Comparison of ENCODE assay signal across 8 cellular contexts in genomic region chr2:42567806-42568429, GRCh38. TPM values are rescaled to one million over a fixed set of nuclear protein-coding genes. Genes with fewer than 3 reads are reported as not detected.
A peak's percentile ranks its signal among the peaks of the same experiment; 100 is the strongest.
DNase-seq lines count a peak whose midpoint lies in the region; ATAC-seq and TF ChIP-seq lines count a peak whose summit lies in the region.

No MANE protein-coding gene starts in this region.

- intact Hi-C loops in mammary epithelial cell (cut with micrococcal nuclease) (no loop called here), right lobe of liver (cut with DNase I) (no loop called here)

- H2AFZ ChIP-seq in mammary epithelial cell (ENCODE audit: low read depth, low read length): peak overlapping the region; percentile 79

- no TSS peak for BruUV-seq in mammary epithelial cell (replicated peaks; lab: Mats Ljungman, UMichigan)

- dilution Hi-C loops in mammary epithelial cell (cut with HindIII; ENCODE audit: low sequenced_read_pairs): loop anchor here (5.0 to 10.0 kb wide), 2 partner anchors 71 to 97 kb away; no protein-coding TSS in a partner anchor

- DNase-seq in 8988T (peak; percentile 42), NCI-H69 (lab: John Stamatoyannopoulos, UW) (peak; percentile 62), mammary epithelial cell (no peak), right lobe of liver (peak; percentile 22 to 53 (median 46)), substantia nigra (lab: John Stamatoyannopoulos, UW) (peak in 45 of 49 donors; percentile 5 to 80 (median 32)), GF-D8 (lab: John Stamatoyannopoulos, UW) (no peak)

- CTCF ChIA-PET in mammary epithelial cell (lab: Charles Lee; ENCODE audit: low non-redundant PET): no interaction called here

- in situ Hi-C loops in mammary epithelial cell (cut with MboI; ENCODE audit: low sequenced_read_pairs in 2 of 2): no loop called here

- no peaks in the 10 kb centered on the region for H3K36me3 ChIP-seq in mammary epithelial cell (ENCODE audit: insufficient read depth, low read length)
- H3K36me3 ChIP-seq in right lobe of liver: peaks cover 0 to 6% (median 0%) of the 10 kb centered on the region in 4 donors

- no peak overlapping the region for H3K4me2 ChIP-seq in mammary epithelial cell (ENCODE audit: insufficient read depth, low read depth, low read length)

- ATAC-seq in GM18502 (IDR thresholded peaks at IDR 0.05; ENCODE audit: poor library complexity, unreplicated experiment) (peak; percentile 68), HG02852 (IDR thresholded peaks at IDR 0.05; ENCODE audit: unreplicated experiment) (peak; percentile 67), right lobe of liver (peak; percentile 33 to 46 (median 40))

- TF ChIP-seq POLR2A in right lobe of liver (IDR thresholded peaks at IDR 0.05): no peak

- no peaks in the 10 kb centered on the region for H4K20me1 ChIP-seq in mammary epithelial cell (ENCODE audit: insufficient read depth, low read length)

- H3K27ac ChIP-seq in mammary epithelial cell (ENCODE audit: insufficient read depth, low read depth, low read length) (no peak overlapping the region), right lobe of liver (no peak overlapping the region), substantia nigra (ENCODE audit: low read depth, low read length, poor library complexity, severe bottlenecking) (peak overlapping the region; percentile 78)

- H3K9ac ChIP-seq in mammary epithelial cell (ENCODE audit: insufficient read depth, low read length): no peak overlapping the region

- H3K4me1 ChIP-seq in mammary epithelial cell (ENCODE audit: insufficient read depth, low read length): peaks cover 15% of the 10 kb centered on the region
- peaks cover 0 to 4% (median 0%) of the 10 kb centered on the region in 4 donors for H3K4me1 ChIP-seq in right lobe of liver

- 32% methylated on average over 8 of the region's 12 CpGs for WGBS in mammary epithelial cell (ENCODE audit: low coverage, missing lambda C conversion rate)
- WGBS in right lobe of liver (ENCODE audit: insufficient coverage, low coverage, low lambda C conversion rate, missing lambda C conversion rate): 74% methylated on average over 4 of the region's 12 CpGs

- TF ChIP-seq CTCF in mammary epithelial cell (conservative IDR thresholded peaks at IDR 0.05 in 1 of 2, IDR thresholded peaks at IDR 0.05 in 1 of 2; ENCODE audit: extremely low read depth in 1 of 2, insufficient read depth in 1 of 2, low read depth in 1 of 2, low read length in 2 of 2) (no peak), right lobe of liver (IDR thresholded peaks at IDR 0.05) (no peak)

- peaks cover 17% of the 10 kb centered on the region for H3K79me2 ChIP-seq in mammary epithelial cell (ENCODE audit: insufficient read depth, low read length)

- H3K9me3 ChIP-seq in mammary epithelial cell (replicated peaks; ENCODE audit: insufficient read depth, low read length) (no peaks in the 10 kb centered on the region), right lobe of liver (no peaks in the 10 kb centered on the region)

- H3K4me3 ChIP-seq in mammary epithelial cell (replicated peaks in 1 of 3; ENCODE audit: insufficient read depth in 1 of 3, low read depth in 2 of 3, low read length in 3 of 3) (no peak overlapping the region), right lobe of liver (peak overlapping the region in 2 of 3 donors; percentile 86)

- no peaks in the 10 kb centered on the region for H3K27me3 ChIP-seq in mammary epithelial cell (ENCODE audit: insufficient read depth, low read length)
- no peaks in the 10 kb centered on the region for H3K27me3 ChIP-seq in right lobe of liver

RNA-seq across cellular contexts. Expression of gene MTA3, which starts 0.5 kb away (rescaled TPM):
- total RNA-seq in mammary epithelial cell (10 to 100 TPM; 38.0 to 40.4 TPM), right lobe of liver (10 to 100 TPM in 4 of 6 experiments, 1 to 10 TPM in 2; 6.3 to 13.0 (median 11.4) TPM)
- 22.2 TPM for polyA plus RNA-seq in mammary epithelial cell
- polyA minus RNA-seq in mammary epithelial cell: 36.0 TPM

Comparison
In these comparisons a context has a peak if more than half of its experiments do, and no peak if none do; other contexts are left out.
1. DNase-seq: peak in 8988T (single experiment), NCI-H69 (single experiment), right lobe of liver (3 of 3) and substantia nigra (45 of 49); none in mammary epithelial cell (single experiment) and GF-D8 (single experiment).
2. H3K4me3 ChIP-seq: peak in right lobe of liver (2 of 3); none in mammary epithelial cell (0 of 3).
3. Peak in every context shown above with its lines, with median percentiles within 50 percentile points of each other: ATAC-seq.